In genomic region chr6:123489589-123489988, GRCh38 we compare ENCODE assay signal across 30 cellular contexts.
"Had no signal": no experiment of that assay in that cellular context is flagged by ENCODE, and none has a peak within 500 bp of the region (broad histone marks: within the 10 kb centered on the region; RNA-seq: fewer than 3 reads in every experiment).

No MANE protein-coding gene starts in this region.

- H3K36me3 ChIP-seq: brain microvascular endothelial cell, gastroesophageal sphincter, left ventricle myocardium inferior, ovary, sigmoid colon, stomach, thyroid gland, upper lobe of left lung, vagina had no signal

- DNase-seq: activated CD4-positive, alpha-beta memory T cell treated with anti-CD3 and anti-CD28 coated beads for 36 hours; activated CD4-positive, alpha-beta T cell treated with anti-CD3 and anti-CD28 coated beads, Interleukin-2, amount 10 ng/mL, durations not matched to agents 24 days and 14 days; activated CD4-positive, CD25-positive, alpha-beta regulatory T cell treated with anti-CD3 and anti-CD28 coated beads, Interleukin-2, amount 50 U/mL, for 72 hours; activated CD8-positive, alpha-beta memory T cell treated with anti-CD3 and anti-CD28 coated beads, Interleukin-2, amount 50 U/mL, for 4 hours; activated gamma-delta T cell; activated naive CD4-positive, alpha-beta T cell treated with anti-CD3 and anti-CD28 coated beads, Interleukin-2, amount 10 ng/mL, durations not matched to agents 7 days and 5 days; activated naive CD8-positive, alpha-beta T cell treated with anti-CD3 and anti-CD28 coated beads, Interleukin-2, amount 10 ng/mL, durations not matched to agents 7 days and 5 days; activated T-cell treated with anti-CD3 and anti-CD28 coated beads, Interleukin-2, amount 50 U/mL, for 1 hour; amniotic stem cell; brain microvascular endothelial cell; central memory CD4-positive, alpha-beta T cell; islet precursor cell; left ventricle myocardium inferior; naive B cell; ovary; retina; sigmoid colon; stimulated activated CD4-positive, alpha-beta T cell treated with anti-CD3 and anti-CD28 coated beads, Interleukin-1b, Interleukin-23, amount 100 ng/mL, for 48 hours; stimulated activated CD4-positive, alpha-beta T cell treated with anti-CD3 and anti-CD28 coated beads, Interleukin-4, amount 100 ng/mL, for 4 hours; stimulated activated CD8-positive, alpha-beta memory T cell treated with anti-CD3 and anti-CD28 coated beads, Interleukin-4, amount 100 ng/mL, for 48 hours; stomach; T-helper 2 cell; thyroid gland; upper lobe of left lung had no signal

- H3K9me3 ChIP-seq: gastroesophageal sphincter, left ventricle myocardium inferior, ovary, sigmoid colon, stomach, thyroid gland, upper lobe of left lung, vagina had no signal

- H3K27ac ChIP-seq: brain microvascular endothelial cell, gastroesophageal sphincter, hepatocyte, left ventricle myocardium inferior, ovary, sigmoid colon, stomach, thyroid gland, upper lobe of left lung, vagina had no signal

- H3K27me3 ChIP-seq: brain microvascular endothelial cell, gastroesophageal sphincter, hepatocyte, ovary, sigmoid colon, stomach, thyroid gland, upper lobe of left lung, vagina had no signal

- H3K4me3 ChIP-seq: gastroesophageal sphincter, hepatocyte, left ventricle myocardium inferior, ovary, sigmoid colon, smooth muscle cell, stomach, thyroid gland, upper lobe of left lung, vagina had no signal

- ATAC-seq: esophagus mucosa; gastroesophageal sphincter; stimulated activated memory B cell treated with anti-CD40 and anti-IgM and Interleukin-4, amounts not matched to agents 10 μg/mL and 1 μg/mL and 100 μg/mL, for 72 hours had no signal

- H3K4me2 ChIP-seq: hepatocyte, smooth muscle cell had no signal

- H3K79me2 ChIP-seq: hepatocyte had no signal

- H3K4me1 ChIP-seq: gastroesophageal sphincter, left ventricle myocardium inferior, sigmoid colon, stomach, thyroid gland, upper lobe of left lung, vagina had no signal
